In the genomic region with DNA sequence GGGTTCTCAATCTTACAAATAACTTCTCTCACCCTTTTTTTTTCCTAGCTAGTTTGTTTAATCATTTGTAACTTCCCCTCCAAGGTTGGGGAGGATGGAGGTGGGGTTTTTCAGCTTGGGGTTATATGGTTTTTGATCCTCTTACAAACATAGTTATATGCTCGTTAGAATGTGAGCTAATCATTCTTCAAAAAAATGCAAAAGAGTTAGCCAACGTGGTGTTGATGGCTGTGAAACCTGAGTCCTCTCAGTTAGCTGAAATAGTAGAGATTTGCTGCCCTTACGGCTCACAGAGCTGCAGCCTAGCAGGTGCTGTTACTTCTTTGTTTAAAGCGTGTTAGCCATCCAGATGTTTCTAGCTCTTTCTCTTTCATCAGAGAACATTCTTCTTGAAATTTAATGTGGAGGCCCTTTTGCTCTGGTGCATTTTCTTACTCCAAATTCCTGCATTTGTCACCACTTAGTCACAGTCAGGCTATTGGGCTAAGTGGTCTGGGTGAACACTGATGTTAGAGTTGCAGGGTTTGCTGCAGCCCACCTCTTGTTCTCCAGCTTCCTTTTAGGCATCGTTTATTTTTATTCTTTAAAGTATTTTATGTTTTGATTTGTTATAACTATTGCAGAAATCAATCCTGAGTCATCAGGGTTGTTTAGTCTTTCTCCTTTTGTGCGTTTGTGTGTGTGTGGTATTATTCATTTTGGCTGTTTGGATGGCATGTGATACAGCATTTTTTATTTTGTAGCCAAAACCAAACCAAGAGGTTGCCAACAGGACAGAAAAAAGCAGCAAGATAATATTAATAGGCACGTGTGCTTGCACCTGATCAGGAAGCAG, we compare ENCODE assay signal across 9 cellular contexts. TPM values are rescaled to one million over a fixed set of nuclear protein-coding genes. Genes with fewer than 3 reads are reported as not detected.
A peak's percentile ranks its signal among the peaks of the same experiment; 100 is the strongest.
DNase-seq lines count a peak whose midpoint lies in the region; ATAC-seq and TF ChIP-seq lines count a peak whose summit lies in the region.
"Had no signal": no experiment of that assay in that cellular context is flagged by ENCODE, and none has a peak within 500 bp of the region (broad histone marks: within the 10 kb centered on the region; RNA-seq: fewer than 3 reads in every experiment).

No MANE protein-coding gene starts in this region.

- no peaks in the 10 kb centered on the region for H3K9me3 Mint-ChIP-seq in nephron
- H3K9me3 Mint-ChIP-seq: T-helper 1 cell treated with Interleukin-12 subunit alpha and Interleukin-12 subunit beta and Interleukin-4 antibody, amounts not matched to agents 30 μg/mL and 1 μg/mL, for 36 hours had no signal

- 56% methylated on average over 7 of the region's 7 CpGs for WGBS in esophagus muscularis mucosa

- H3K27ac ChIP-seq in SJCRH30: peak overlapping the region; percentile 6; the same call in 1 of the 2 replicates
- H3K27ac ChIP-seq in esophagus muscularis mucosa (replicated peaks in 1 of 4): peak overlapping the region in 2 of 4 donors; percentile 9 to 16

- H3K36me3 ChIP-seq in SJCRH30 (no peaks in the 10 kb centered on the region), esophagus muscularis mucosa (no peaks in the 10 kb centered on the region)

- H3K27me3 ChIP-seq in SJCRH30 (no peaks in the 10 kb centered on the region), esophagus muscularis mucosa (no peaks in the 10 kb centered on the region)

- peaks cover 72% of the 10 kb centered on the region for H3K4me1 Mint-ChIP-seq in nephron

- TF ChIP-seq EP300 in esophagus muscularis mucosa (IDR thresholded peaks at IDR 0.05): no peak

- H3K4me1 ChIP-seq in SJCRH30 (peaks cover 33% of the 10 kb centered on the region), esophagus muscularis mucosa (peaks cover 26 to 95% (median 89%) of the 10 kb centered on the region in 4 donors)

- peak overlapping the region in 1 of 3 experiments; percentile 40 for H3K4me3 Mint-ChIP-seq in nephron
- H3K4me3 Mint-ChIP-seq: T-helper 1 cell treated with Interleukin-12 subunit alpha and Interleukin-12 subunit beta and Interleukin-4 antibody, amounts not matched to agents 30 μg/mL and 1 μg/mL, for 36 hours had no signal

- no peaks in the 10 kb centered on the region for H3K9me3 ChIP-seq in SJCRH30 (replicated peaks)
- no peaks in the 10 kb centered on the region for H3K9me3 ChIP-seq in esophagus muscularis mucosa

- intact Hi-C loops in esophagus muscularis mucosa (cut with DNase I): no loop called here

- H3K36me3 Mint-ChIP-seq in nephron (ENCODE audit: low read depth): no peaks in the 10 kb centered on the region

- peak; percentile 97 for ATAC-seq in GM18870 (IDR thresholded peaks at IDR 0.05; ENCODE audit: unreplicated experiment)
- peak; percentile 95 for ATAC-seq in HG02678 (IDR thresholded peaks at IDR 0.05; ENCODE audit: unreplicated experiment)

- DNase-seq in SJCRH30 (peak in 1 of 2 experiments; percentile 38), esophagus muscularis mucosa (ENCODE audit: extremely low spot score) (no peak), NCI-H774 (lab: John Stamatoyannopoulos, UW) (no peak), COLO829 (ENCODE audit: low spot score) (no peak), ecto neural progenitor cell (ENCODE audit: low spot score) (no peak)

- H3K27ac Mint-ChIP-seq in nephron: peak overlapping the region; percentile 67 to 91 (median 84)
- H3K27ac Mint-ChIP-seq: T-helper 1 cell treated with Interleukin-12 subunit alpha and Interleukin-12 subunit beta and Interleukin-4 antibody, amounts not matched to agents 30 μg/mL and 1 μg/mL, for 36 hours had no signal

- no peaks in the 10 kb centered on the region for H3K27me3 Mint-ChIP-seq in nephron (ENCODE audit: low read depth)

- no peak for TF ChIP-seq POLR2A in esophagus muscularis mucosa (IDR thresholded peaks at IDR 0.05; ENCODE audit: low read depth)

- H3K4me3 ChIP-seq in SJCRH30 (no peak overlapping the region), esophagus muscularis mucosa (no peak overlapping the region)

- TF ChIP-seq CTCF in nephron (IDR thresholded peaks at IDR 0.05; ENCODE audit: unreplicated experiment in 3 of 3): no peak
- no peak for TF ChIP-seq CTCF in esophagus muscularis mucosa (IDR thresholded peaks at IDR 0.05)

RNA-seq across cellular contexts. Expression of gene LIMS1, which starts 41.1 kb away (rescaled TPM):
- total RNA-seq in SJCRH30 (2014; rRNA removed; shearing (Covaris generic)): 44.0 and 48.7 TPM in 2 replicates
- total RNA-seq in esophagus muscularis mucosa: 100 to 1,000 TPM in 3 of 4 donors, 10 to 100 TPM in 1; 71.0 to 141 (median 123) TPM
